ENCODE assay signal across 16 cellular contexts in genomic region chr1:31782066-31782762, GRCh38. TPM values are rescaled to one million over a fixed set of nuclear protein-coding genes. Genes with fewer than 3 reads are reported as not detected.
A peak's percentile ranks its signal among the peaks of the same experiment; 100 is the strongest.
DNase-seq lines count a peak whose midpoint lies in the region; ATAC-seq and TF ChIP-seq lines count a peak whose summit lies in the region.
"Had no signal": no experiment of that assay in that cellular context is flagged by ENCODE, and none has a peak within 500 bp of the region (broad histone marks: within the 10 kb centered on the region; RNA-seq: fewer than 3 reads in every experiment).

No MANE protein-coding gene starts in this region.

- DNase-seq in BE2C, result peak; percentile 83
- peak; percentile 39 for DNase-seq in NCI-H446 treated with DMSO at 0.1 percent for 48 hours (lab: John Stamatoyannopoulos, UW)
- DNase-seq in chondrocyte (ENCODE audit: low spot score), result peak; percentile 68
- DNase-seq in mesenchymal stem cell, result no peak
- DNase-seq in NCI-H510A (lab: John Stamatoyannopoulos, UW), result no peak
- no peak for DNase-seq in activated gamma-delta T cell (lab: John Stamatoyannopoulos, UW)
- DNase-seq in inferior parietal cortex (ENCODE audit: extremely low spot score), result no peak
- DNase-seq: activated CD8-positive, alpha-beta memory T cell treated with anti-CD3 and anti-CD28 coated beads, Interleukin-2, amount 10 ng/mL, durations not matched to agents 7 days and 5 days; erythroblast; GOT3; lower lobe of right lung; NCI-H2107; testis had no signal

- peak overlapping the region; percentile 30 for H4K91ac ChIP-seq in mesenchymal stem cell (ENCODE audit: low read length)

- H3K36me3 Mint-ChIP-seq in chondrocyte (ENCODE audit: low read depth), result no peaks in the 10 kb centered on the region
- H3K36me3 Mint-ChIP-seq: activated CD8-positive, alpha-beta memory T cell treated with anti-CD3 and anti-CD28 coated beads, Interleukin-2, amount 10 ng/mL, durations not matched to agents 7 days and 5 days; activated naive CD4-positive, alpha-beta T cell treated with anti-CD3 and anti-CD28 coated beads, Interleukin-2, amount 50 U/mL, for 24 hours had no signal

- peak overlapping the region; percentile 8 for H2BK15ac ChIP-seq in mesenchymal stem cell (ENCODE audit: low read depth, poor library complexity, severe bottlenecking)

- H3K4me2 ChIP-seq in mesenchymal stem cell (ENCODE audit: low read length, poor library complexity, severe bottlenecking), result no peak overlapping the region

- peaks cover 9% of the 10 kb centered on the region for H3K4me1 Mint-ChIP-seq in chondrocyte (ENCODE audit: low read depth)
- H3K4me1 Mint-ChIP-seq: activated CD8-positive, alpha-beta memory T cell treated with anti-CD3 and anti-CD28 coated beads, Interleukin-2, amount 10 ng/mL, durations not matched to agents 7 days and 5 days; activated naive CD4-positive, alpha-beta T cell treated with anti-CD3 and anti-CD28 coated beads, Interleukin-2, amount 50 U/mL, for 24 hours had no signal

- no peak for ATAC-seq in HG03521 (IDR thresholded peaks at IDR 0.05; ENCODE audit: unreplicated experiment)
- ATAC-seq: activated CD8-positive, alpha-beta memory T cell treated with anti-CD3 and anti-CD28 coated beads, Interleukin-2, amount 10 ng/mL, durations not matched to agents 7 days and 5 days had no signal

- H2BK120ac ChIP-seq in mesenchymal stem cell (ENCODE audit: low read depth, low read length), result no peak overlapping the region

- no peaks in the 10 kb centered on the region for H3K27me3 ChIP-seq in BE2C
- peaks cover 9 to 18% of the 10 kb centered on the region in 2 experiments for H3K27me3 ChIP-seq in mesenchymal stem cell (ENCODE audit: control insufficient read depth in 1 of 2, insufficient read depth in 1 of 2, low read length in 2 of 2)
- H3K27me3 ChIP-seq: testis had no signal

- no peak overlapping the region for H3K4me3 Mint-ChIP-seq in chondrocyte (ENCODE audit: unreplicated experiment)
- H3K4me3 Mint-ChIP-seq: activated CD8-positive, alpha-beta memory T cell treated with anti-CD3 and anti-CD28 coated beads, Interleukin-2, amount 10 ng/mL, durations not matched to agents 7 days and 5 days; activated naive CD4-positive, alpha-beta T cell treated with anti-CD3 and anti-CD28 coated beads, Interleukin-2, amount 50 U/mL, for 24 hours; central memory CD8-positive, alpha-beta T cell had no signal

- H2BK12ac ChIP-seq in mesenchymal stem cell (ENCODE audit: low read length in 2 of 2), result no peak overlapping the region

- H2AK5ac ChIP-seq in mesenchymal stem cell (ENCODE audit: low read length, severe bottlenecking), result no peak overlapping the region

- H3K27ac ChIP-seq in mesenchymal stem cell (ENCODE audit: low read length, poor library complexity, severe bottlenecking), result no peak overlapping the region
- H3K27ac ChIP-seq: lower lobe of right lung, testis had no signal

- H3K4me1 ChIP-seq in BE2C, result peaks cover 34% of the 10 kb centered on the region
- peaks cover 1% of the 10 kb centered on the region for H3K4me1 ChIP-seq in mesenchymal stem cell (ENCODE audit: control insufficient read depth, insufficient read depth, low read depth, low read length)

- no peak overlapping the region for H3K27ac Mint-ChIP-seq in chondrocyte (ENCODE audit: unreplicated experiment)
- H3K27ac Mint-ChIP-seq: activated naive CD4-positive, alpha-beta T cell treated with anti-CD3 and anti-CD28 coated beads, Interleukin-2, amount 50 U/mL, for 24 hours had no signal

- H3K18ac ChIP-seq in mesenchymal stem cell (ENCODE audit: low read depth in 1 of 2, low read length in 2 of 2), result peak overlapping the region in 1 of 2 experiments; percentile 23

- H3K36me3 ChIP-seq in BE2C, result no peaks in the 10 kb centered on the region
- no peaks in the 10 kb centered on the region for H3K36me3 ChIP-seq in mesenchymal stem cell (ENCODE audit: control insufficient read depth in 1 of 2, insufficient read depth in 2 of 2, low read depth in 1 of 2, low read length in 2 of 2)
- H3K36me3 ChIP-seq: lower lobe of right lung had no signal

- no peaks in the 10 kb centered on the region for H3K9me3 Mint-ChIP-seq in chondrocyte (ENCODE audit: low read depth)
- H3K9me3 Mint-ChIP-seq: activated naive CD4-positive, alpha-beta T cell treated with anti-CD3 and anti-CD28 coated beads, Interleukin-2, amount 50 U/mL, for 24 hours; central memory CD8-positive, alpha-beta T cell had no signal

- H3K4me3 ChIP-seq in BE2C (ENCODE audit: low read depth, low read length) (no peak overlapping the region), mesenchymal stem cell (ENCODE audit: insufficient read depth in 1 of 2, low read depth in 1 of 2, low read length in 2 of 2) (no peak overlapping the region)
- H3K4me3 ChIP-seq: lower lobe of right lung, testis had no signal

- no peak for TF ChIP-seq CTCF in BE2C (IDR thresholded peaks at IDR 0.05; ENCODE audit: low read depth, low read length)
- no peak for TF ChIP-seq CTCF in chondrocyte (IDR thresholded peaks at IDR 0.05)

- H3K9ac ChIP-seq in mesenchymal stem cell (ENCODE audit: low read length), result no peak overlapping the region

- no peak overlapping the region for H4K8ac ChIP-seq in mesenchymal stem cell (ENCODE audit: low read length)

- H3K9me3 ChIP-seq in BE2C (no peaks in the 10 kb centered on the region), mesenchymal stem cell (ENCODE audit: control insufficient read depth, low read length) (no peaks in the 10 kb centered on the region)
- H3K9me3 ChIP-seq: lower lobe of right lung, testis had no signal

- peaks cover 2% of the 10 kb centered on the region for H3K27me3 Mint-ChIP-seq in chondrocyte (ENCODE audit: low read depth)

- H3K14ac ChIP-seq in mesenchymal stem cell (ENCODE audit: low read length in 2 of 2), result no peak overlapping the region

- no peak overlapping the region for H3K23ac ChIP-seq in mesenchymal stem cell (ENCODE audit: low read length in 2 of 2)

- H3K4ac ChIP-seq in mesenchymal stem cell (ENCODE audit: low read depth in 1 of 2, low read length in 2 of 2), result no peak overlapping the region

- no peak overlapping the region for H2BK5ac ChIP-seq in mesenchymal stem cell (ENCODE audit: low read depth, low read length, poor library complexity, severe bottlenecking)

- no peak overlapping the region for H2AFZ ChIP-seq in mesenchymal stem cell (ENCODE audit: low read depth, low read length)

- no peaks in the 10 kb centered on the region for H3K79me1 ChIP-seq in mesenchymal stem cell (replicated peaks; ENCODE audit: low read length, poor library complexity, severe bottlenecking)

- WGBS in mesenchymal stem cell, result 68% methylated on average over 7 of the region's 8 CpGs

RNA-seq across cellular contexts. Expression of gene ADGRB2, which starts 18.1 kb away (rescaled TPM):
- 104 TPM for polyA plus RNA-seq in BE2C (2012; ENCODE audit: insufficient read depth, insufficient read length, low read depth)
- total RNA-seq in chondrocyte, result 11.9 to 20.4 TPM (median 12.2 TPM) in 3 replicates
- 6.1 TPM for polyA plus RNA-seq in mesenchymal stem cell (2013, experiment 1 of 2)
- 5.3 TPM for polyA plus RNA-seq in mesenchymal stem cell (2013, experiment 2 of 2)

RNA-seq across cellular contexts. Expression of gene SPOCD1, which starts 33.6 kb away (rescaled TPM):
- not detected for polyA plus RNA-seq in BE2C (2012; ENCODE audit: insufficient read depth, insufficient read length, low read depth)
- total RNA-seq in chondrocyte, result 0.46 to 7.3 TPM (median 5.2 TPM) in 3 replicates
- polyA plus RNA-seq in mesenchymal stem cell (2013, experiment 1 of 2), result 20.4 TPM
- polyA plus RNA-seq in mesenchymal stem cell (2013, experiment 2 of 2), result 20.7 TPM
- total RNA-seq: activated CD8-positive, alpha-beta memory T cell treated with anti-CD3 and anti-CD28 coated beads, Interleukin-2, amount 10 ng/mL, durations not matched to agents 7 days and 5 days had no signal

Comparison
In these comparisons a context has a peak if more than half of its experiments do, and no peak if none do; other contexts are left out.
1. DNase-seq: peak in BE2C (single experiment), NCI-H446 treated with DMSO at 0.1 percent for 48 hours (single experiment) and chondrocyte (single experiment); none in mesenchymal stem cell (single experiment), NCI-H510A (single experiment), activated gamma-delta T cell (single experiment) and inferior parietal cortex (single experiment).